ENCODE assay signal across 12 cellular contexts in genomic region chr20:25273541-25274358, GRCh38. TPM values are rescaled to one million over a fixed set of nuclear protein-coding genes. Genes with fewer than 3 reads are reported as not detected.
DNase-seq lines count a peak whose midpoint lies in the region; ATAC-seq and TF ChIP-seq lines count a peak whose summit lies in the region.
"Had no signal": no experiment of that assay in that cellular context is flagged by ENCODE, and none has a peak within 500 bp of the region (broad histone marks: within the 10 kb centered on the region; RNA-seq: fewer than 3 reads in every experiment).

No MANE protein-coding gene starts in this region.

- H3K4me1 Mint-ChIP-seq in activated CD8-positive, alpha-beta memory T cell treated with anti-CD3 and anti-CD28 coated beads, Interleukin-2, amount 10 ng/mL, durations not matched to agents 7 days and 5 days = no peaks in the 10 kb centered on the region
- no peaks in the 10 kb centered on the region for H3K4me1 Mint-ChIP-seq in CD4-positive, alpha-beta memory T cell
- no peaks in the 10 kb centered on the region for H3K4me1 Mint-ChIP-seq in CD8-positive, alpha-beta memory T cell
- H3K4me1 Mint-ChIP-seq: activated CD4-positive, alpha-beta T cell treated with anti-CD3 and anti-CD28 coated beads for 36 hours had no signal

- no peak for ATAC-seq in activated CD8-positive, alpha-beta memory T cell treated with anti-CD3 and anti-CD28 coated beads, Interleukin-2, amount 10 ng/mL, durations not matched to agents 7 days and 5 days
- ATAC-seq: activated CD4-positive, alpha-beta T cell treated with anti-CD3 and anti-CD28 coated beads for 36 hours had no signal

- peak; percentile 90 for TF ChIP-seq EP300 in esophagus muscularis mucosa (IDR thresholded peaks at IDR 0.05)

- H4K20me1 ChIP-seq in smooth muscle cell (ENCODE audit: low read depth) = peaks cover 3% of the 10 kb centered on the region

- H3K4me1 ChIP-seq in esophagus muscularis mucosa (peaks cover 54 to 80% (median 68%) of the 10 kb centered on the region in 4 donors), tibial artery (peaks cover 0 to 7% (median 3%) of the 10 kb centered on the region in 4 donors), smooth muscle cell (ENCODE audit: low read depth) (no peaks in the 10 kb centered on the region)
- no peaks in the 10 kb centered on the region for H3K4me1 ChIP-seq in CD4-positive, alpha-beta memory T cell (ENCODE audit: insufficient read depth, low read length)
- H3K4me1 ChIP-seq in CD8-positive, alpha-beta memory T cell (ENCODE audit: insufficient read depth, low read length) = no peaks in the 10 kb centered on the region
- H3K4me1 ChIP-seq: tibial nerve had no signal

- H3K9ac ChIP-seq in smooth muscle cell (ENCODE audit: low read depth) = no peak overlapping the region

- no peaks in the 10 kb centered on the region for H3K9me3 Mint-ChIP-seq in activated CD8-positive, alpha-beta memory T cell treated with anti-CD3 and anti-CD28 coated beads, Interleukin-2, amount 10 ng/mL, durations not matched to agents 7 days and 5 days (ENCODE audit: low read depth)
- no peaks in the 10 kb centered on the region for H3K9me3 Mint-ChIP-seq in CD4-positive, alpha-beta memory T cell
- H3K9me3 Mint-ChIP-seq in CD8-positive, alpha-beta memory T cell = no peaks in the 10 kb centered on the region

- no peak overlapping the region for H2AFZ ChIP-seq in smooth muscle cell (ENCODE audit: low read depth)

- H3K27ac Mint-ChIP-seq in activated CD8-positive, alpha-beta memory T cell treated with anti-CD3 and anti-CD28 coated beads, Interleukin-2, amount 10 ng/mL, durations not matched to agents 7 days and 5 days = no peak overlapping the region
- H3K27ac Mint-ChIP-seq in CD4-positive, alpha-beta memory T cell = peak overlapping the region in 1 of 7 donors; percentile 46
- H3K27ac Mint-ChIP-seq in CD8-positive, alpha-beta memory T cell = peak overlapping the region in 1 of 8 donors; percentile 3
- H3K27ac Mint-ChIP-seq: activated CD4-positive, alpha-beta T cell treated with anti-CD3 and anti-CD28 coated beads for 36 hours had no signal

- H3K9me3 ChIP-seq in esophagus muscularis mucosa (no peaks in the 10 kb centered on the region), tibial artery (no peaks in the 10 kb centered on the region), smooth muscle cell (replicated peaks; ENCODE audit: low read depth) (no peaks in the 10 kb centered on the region)
- no peaks in the 10 kb centered on the region for H3K9me3 ChIP-seq in CD4-positive, alpha-beta memory T cell (ENCODE audit: control insufficient read depth in 1 of 2, low read length in 2 of 2)
- H3K9me3 ChIP-seq in CD8-positive, alpha-beta memory T cell (ENCODE audit: low read length) = no peaks in the 10 kb centered on the region
- H3K9me3 ChIP-seq: tibial nerve had no signal

- peaks cover 3% of the 10 kb centered on the region for H3K36me3 Mint-ChIP-seq in activated CD8-positive, alpha-beta memory T cell treated with anti-CD3 and anti-CD28 coated beads, Interleukin-2, amount 10 ng/mL, durations not matched to agents 7 days and 5 days
- peaks cover 15 to 63% of the 10 kb centered on the region in 2 donors for H3K36me3 Mint-ChIP-seq in CD4-positive, alpha-beta memory T cell
- H3K36me3 Mint-ChIP-seq in CD8-positive, alpha-beta memory T cell = peaks cover 8 to 91% (median 16%) of the 10 kb centered on the region in 3 donors

- H3K4me2 ChIP-seq in smooth muscle cell = no peak overlapping the region

- H3K79me2 ChIP-seq in smooth muscle cell (ENCODE audit: low read depth) = no peaks in the 10 kb centered on the region

- intact Hi-C loops in esophagus muscularis mucosa (cut with DNase I) = no loop called here
- intact Hi-C loops in tibial artery (cut with DNase I; ENCODE audit: low total_unique reads) = no loop called here
- intact Hi-C loops in CD4-positive, alpha-beta memory T cell (cut with micrococcal nuclease) = no loop called here

- no peaks in the 10 kb centered on the region for H3F3A ChIP-seq in smooth muscle cell (ENCODE audit: low read depth)

- TF ChIP-seq POLR2A in esophagus muscularis mucosa (IDR thresholded peaks at IDR 0.05; ENCODE audit: low read depth) = no peak

- POLR2A ChIA-PET in CD4-positive, alpha-beta memory T cell (lab: Charles Lee; ENCODE audit: partially characterized antibody) = no interaction called here
- POLR2A ChIA-PET in CD8-positive, alpha-beta memory T cell (lab: Charles Lee) = no interaction called here

- H3K4me3 ChIP-seq in esophagus muscularis mucosa (peak overlapping the region in 1 of 4 donors; percentile 1), tibial artery (no peak overlapping the region), smooth muscle cell (no peak overlapping the region)
- no peak overlapping the region for H3K4me3 ChIP-seq in CD4-positive, alpha-beta memory T cell (ENCODE audit: low read length in 2 of 2)
- H3K4me3 ChIP-seq in CD8-positive, alpha-beta memory T cell (ENCODE audit: low read length) = no peak overlapping the region
- H3K4me3 ChIP-seq: cardiac muscle cell, tibial nerve had no signal

- DNase-seq in activated CD8-positive, alpha-beta memory T cell treated with anti-CD3 and anti-CD28 coated beads, Interleukin-2, amount 50 U/mL, for 4 hours = peak; percentile 3
- no peak for DNase-seq in activated CD8-positive, alpha-beta memory T cell treated with anti-CD3 and anti-CD28 coated beads, Interleukin-2, amount 10 ng/mL, durations not matched to agents 7 days and 5 days
- DNase-seq in esophagus muscularis mucosa (ENCODE audit: extremely low spot score) (no peak), mesenteric fat pad (ENCODE audit: low spot score) (peak; percentile 60), tibial artery (peak; percentile 19 to 65), smooth muscle cell (lab: John Stamatoyannopoulos, UW; ENCODE audit: unreplicated experiment) (no peak)
- DNase-seq in CD4-positive, alpha-beta memory T cell = no peak
- no peak for DNase-seq in CD8-positive, alpha-beta memory T cell
- DNase-seq: NCI-H2081 had no signal

- H3K27me3 Mint-ChIP-seq in activated CD8-positive, alpha-beta memory T cell treated with anti-CD3 and anti-CD28 coated beads, Interleukin-2, amount 10 ng/mL, durations not matched to agents 7 days and 5 days = no peaks in the 10 kb centered on the region
- H3K27me3 Mint-ChIP-seq in CD4-positive, alpha-beta memory T cell = no peaks in the 10 kb centered on the region
- no peaks in the 10 kb centered on the region for H3K27me3 Mint-ChIP-seq in CD8-positive, alpha-beta memory T cell
- H3K27me3 Mint-ChIP-seq: activated CD4-positive, alpha-beta T cell treated with anti-CD3 and anti-CD28 coated beads for 36 hours had no signal

- H3K27me3 ChIP-seq in esophagus muscularis mucosa = no peaks in the 10 kb centered on the region
- no peaks in the 10 kb centered on the region for H3K27me3 ChIP-seq in tibial artery
- H3K27me3 ChIP-seq in smooth muscle cell (ENCODE audit: low read depth) = no peaks in the 10 kb centered on the region
- no peaks in the 10 kb centered on the region for H3K27me3 ChIP-seq in CD4-positive, alpha-beta memory T cell (ENCODE audit: insufficient read depth, low read length)
- H3K27me3 ChIP-seq in CD8-positive, alpha-beta memory T cell (ENCODE audit: insufficient read depth, low read length, poor library complexity, severe bottlenecking) = no peaks in the 10 kb centered on the region
- H3K27me3 ChIP-seq: cardiac muscle cell, tibial nerve had no signal

- 71% methylated on average over 18 of the region's 20 CpGs for whole genome bisulfite sequencing in esophagus muscularis mucosa
- WGBS in smooth muscle cell (ENCODE audit: low lambda C conversion rate) = 95% methylated on average over 20 of the region's 20 CpGs

- no peak overlapping the region for H3K4me3 Mint-ChIP-seq in activated CD8-positive, alpha-beta memory T cell treated with anti-CD3 and anti-CD28 coated beads, Interleukin-2, amount 10 ng/mL, durations not matched to agents 7 days and 5 days
- no peak overlapping the region for H3K4me3 Mint-ChIP-seq in CD4-positive, alpha-beta memory T cell
- H3K4me3 Mint-ChIP-seq in CD8-positive, alpha-beta memory T cell = no peak overlapping the region
- H3K4me3 Mint-ChIP-seq: activated CD4-positive, alpha-beta T cell treated with anti-CD3 and anti-CD28 coated beads for 36 hours had no signal

- CTCF ChIA-PET in activated CD8-positive, alpha-beta memory T cell treated with anti-CD3 and anti-CD28 coated beads, Interleukin-2, amount 10 ng/mL, durations not matched to agents 7 days and 5 days (lab: Charles Lee) = no interaction called here
- CTCF ChIA-PET in CD4-positive, alpha-beta memory T cell (lab: Charles Lee; ENCODE audit: partially characterized antibody) = interaction anchor here (1.4 kb wide), 1 partner anchor 125 kb away, joined by 3 read pairs; no protein-coding TSS in a partner anchor
- CTCF ChIA-PET in CD8-positive, alpha-beta memory T cell (lab: Charles Lee) = interaction anchor here (0.5 kb wide), 1 partner anchor 18 kb away, joined by 3 read pairs; no protein-coding TSS in a partner anchor

- TF ChIP-seq CTCF in esophagus muscularis mucosa (IDR thresholded peaks at IDR 0.05) (no peak), tibial artery (IDR thresholded peaks at IDR 0.05) (no peak), smooth muscle cell (IDR thresholded peaks at IDR 0.05; ENCODE audit: borderline replicate concordance, insufficient read depth, poor library complexity, severe bottlenecking) (no peak)

- peaks cover 37 to 97% (median 93%) of the 10 kb centered on the region in 4 donors for H3K36me3 ChIP-seq in esophagus muscularis mucosa
- H3K36me3 ChIP-seq in tibial artery = peaks cover 87 to 100% (median 98%) of the 10 kb centered on the region in 3 donors
- no peaks in the 10 kb centered on the region for H3K36me3 ChIP-seq in smooth muscle cell (ENCODE audit: low read depth)
- peaks cover 39% of the 10 kb centered on the region for H3K36me3 ChIP-seq in CD4-positive, alpha-beta memory T cell (ENCODE audit: insufficient read depth, low read length)
- H3K36me3 ChIP-seq in CD8-positive, alpha-beta memory T cell (ENCODE audit: insufficient read depth, low read length) = peaks cover 9% of the 10 kb centered on the region

- H3K27ac ChIP-seq in esophagus muscularis mucosa (replicated peaks in 1 of 4) = peak overlapping the region; percentile 79 to 86 (median 84)
- H3K27ac ChIP-seq in tibial artery = no peak overlapping the region
- H3K27ac ChIP-seq in smooth muscle cell (ENCODE audit: low read depth) = no peak overlapping the region
- H3K27ac ChIP-seq in CD4-positive, alpha-beta memory T cell (ENCODE audit: low read depth, low read length) = no peak overlapping the region
- H3K27ac ChIP-seq in CD8-positive, alpha-beta memory T cell (ENCODE audit: low read depth, low read length) = no peak overlapping the region
- H3K27ac ChIP-seq: cardiac muscle cell, tibial nerve had no signal

RNA-seq across cellular contexts. Expression of gene PYGB, which starts 25.9 kb away (rescaled TPM):
- total RNA-seq in activated CD8-positive, alpha-beta memory T cell treated with anti-CD3 and anti-CD28 coated beads, Interleukin-2, amount 10 ng/mL, durations not matched to agents 7 days and 5 days = 10 to 100 TPM; 28.4 to 36.8 TPM
- 100 to 1,000 TPM; 398 to 632 (median 462) TPM for total RNA-seq in esophagus muscularis mucosa
- 121 TPM for total RNA-seq in mesenteric fat pad
- total RNA-seq in smooth muscle cell = 31.8 and 44.4 TPM in 2 replicates
- 39.4 and 43.3 TPM in 2 replicates for polyA plus RNA-seq in smooth muscle cell
- total RNA-seq in CD4-positive, alpha-beta memory T cell = 10 to 100 TPM; 34.0 to 35.6 TPM
- 10 to 100 TPM; 28.3 to 34.3 TPM for polyA plus RNA-seq in CD4-positive, alpha-beta memory T cell
- 10 to 100 TPM; 32.5 to 35.7 TPM for total RNA-seq in CD8-positive, alpha-beta memory T cell
- 35.6 TPM for polyA plus RNA-seq in CD8-positive, alpha-beta memory T cell

Comparison
In these comparisons a context has a peak if more than half of its experiments do, and no peak if none do; other contexts are left out.
1. DNase-seq: peak in activated CD8-positive, alpha-beta memory T cell treated with anti-CD3 and anti-CD28 coated beads, Interleukin-2, amount 50 U/mL, for 4 hours (single experiment), mesenteric fat pad (single experiment) and tibial artery (2 of 2); none in activated CD8-positive, alpha-beta memory T cell treated with anti-CD3 and anti-CD28 coated beads, Interleukin-2, amount 10 ng/mL, durations not matched to agents 7 days and 5 days (single experiment), esophagus muscularis mucosa (single experiment), smooth muscle cell (single experiment), CD4-positive, alpha-beta memory T cell (0 of 5) and CD8-positive, alpha-beta memory T cell (0 of 5).
2. H3K27ac ChIP-seq: peak in esophagus muscularis mucosa (4 of 4); none in tibial artery (0 of 2), smooth muscle cell (single experiment), CD4-positive, alpha-beta memory T cell (single experiment) and CD8-positive, alpha-beta memory T cell (single experiment).